In genomic region chr9:121612511-121612998, GRCh38 we compare ENCODE assay signal across 11 cellular contexts. TPM values are rescaled to one million over a fixed set of nuclear protein-coding genes. Genes with fewer than 3 reads are reported as not detected.
DNase-seq lines count a peak whose midpoint lies in the region; ATAC-seq and TF ChIP-seq lines count a peak whose summit lies in the region.
"Had no signal": no experiment of that assay in that cellular context is flagged by ENCODE, and none has a peak within 500 bp of the region (broad histone marks: within the 10 kb centered on the region; RNA-seq: fewer than 3 reads in every experiment).

No MANE protein-coding gene starts in this region.

- DNase-seq in NCI-H69 (lab: John Stamatoyannopoulos, UW) (peak; percentile 61), foreskin keratinocyte (peak; percentile 32 to 55), neural progenitor cell (ENCODE audit: low spot score) (peak; percentile 50), GDM1 (lab: John Stamatoyannopoulos, UW) (no peak), Ammon's horn (ENCODE audit: low spot score) (no peak), NCI-H1436 treated with DMSO at 0.1 percent for 48 hours (lab: John Stamatoyannopoulos, UW) (no peak)
- no peak for DNase-seq in stimulated activated naive B cell treated with anti-CD40 and anti-IgM and Interleukin-4, amounts not matched to agents 10 μg/mL and 1 μg/mL and 100 μg/mL, for 72 hours
- DNase-seq: activated T-cell treated with anti-CD3 and anti-CD28 coated beads, Interleukin-2, amount 50 U/mL, for 24 hours; NCI-H526 treated with DMSO at 0.1 percent for 48 hours had no signal

- H3K4me2 ChIP-seq in BLaER1 treated with 17β-estradiol and CSF1 and Interleukin-3, amounts not matched to agents 10 nM and 100 nM: peak overlapping the region; percentile 77 to 96 (median 82)
- no peak overlapping the region for H3K4me2 ChIP-seq in neural progenitor cell

- peaks cover 11% of the 10 kb centered on the region for H3K79me2 ChIP-seq in neural progenitor cell (ENCODE audit: low read depth)

- H3K4me1 Mint-ChIP-seq in neural progenitor cell: peaks cover 43% of the 10 kb centered on the region
- H3K4me1 Mint-ChIP-seq in stimulated activated naive B cell treated with anti-CD40 and anti-IgM and Interleukin-4, amounts not matched to agents 10 μg/mL and 1 μg/mL and 100 μg/mL, for 72 hours: peaks cover 15 to 26% of the 10 kb centered on the region in 2 donors

- peaks cover 33 to 98% (median 85%) of the 10 kb centered on the region in 10 experiments for H3K4me1 ChIP-seq in BLaER1 treated with 17β-estradiol and CSF1 and Interleukin-3, amounts not matched to agents 10 nM and 100 nM
- no peaks in the 10 kb centered on the region for H3K4me1 ChIP-seq in foreskin keratinocyte
- H3K4me1 ChIP-seq in neural progenitor cell: peaks cover 18% of the 10 kb centered on the region

- H3K4me3 Mint-ChIP-seq in neural progenitor cell: no peak overlapping the region
- H3K4me3 Mint-ChIP-seq in stimulated activated naive B cell treated with anti-CD40 and anti-IgM and Interleukin-4, amounts not matched to agents 10 μg/mL and 1 μg/mL and 100 μg/mL, for 72 hours: no peak overlapping the region
- H3K4me3 Mint-ChIP-seq: activated T-cell treated with anti-CD3 and anti-CD28 coated beads, Interleukin-2, amount 50 U/mL, for 24 hours had no signal

- H3K27me3 ChIP-seq in BLaER1 treated with 17β-estradiol and CSF1 and Interleukin-3, amounts not matched to agents 10 nM and 100 nM: 0 out of 22 replicates have a peak, but pooled peaks cover 0 to 2% (median 0%) of the 10 kb centered on the region in 11 experiments
- peaks cover 58% of the 10 kb centered on the region for H3K27me3 ChIP-seq in foreskin keratinocyte
- H3K27me3 ChIP-seq in neural progenitor cell: no peaks in the 10 kb centered on the region

- H3K27ac Mint-ChIP-seq in neural progenitor cell: no peak overlapping the region
- no peak overlapping the region for H3K27ac Mint-ChIP-seq in stimulated activated naive B cell treated with anti-CD40 and anti-IgM and Interleukin-4, amounts not matched to agents 10 μg/mL and 1 μg/mL and 100 μg/mL, for 72 hours
- H3K27ac Mint-ChIP-seq: activated T-cell treated with anti-CD3 and anti-CD28 coated beads, Interleukin-2, amount 50 U/mL, for 24 hours had no signal

- no peaks in the 10 kb centered on the region for H3K9me3 ChIP-seq in BLaER1 treated with 17β-estradiol and CSF1 and Interleukin-3, amounts not matched to agents 10 nM and 100 nM (replicated peaks in 1 of 11)
- no peaks in the 10 kb centered on the region for H3K9me3 ChIP-seq in neural progenitor cell (ENCODE audit: low read depth)

- H3K36me3 Mint-ChIP-seq in neural progenitor cell: no peaks in the 10 kb centered on the region
- peaks cover 0 to 1% of the 10 kb centered on the region in 2 donors for H3K36me3 Mint-ChIP-seq in stimulated activated naive B cell treated with anti-CD40 and anti-IgM and Interleukin-4, amounts not matched to agents 10 μg/mL and 1 μg/mL and 100 μg/mL, for 72 hours
- H3K36me3 Mint-ChIP-seq: brain had no signal

- H4K20me1 ChIP-seq in BLaER1 treated with 17β-estradiol and CSF1 and Interleukin-3, amounts not matched to agents 10 nM and 100 nM: peaks cover 0 to 15% (median 0%) of the 10 kb centered on the region in 11 experiments; a peak in 4 of 22 replicates
- H4K20me1 ChIP-seq in neural progenitor cell (ENCODE audit: low read depth): peaks cover 89% of the 10 kb centered on the region

- H3F3A ChIP-seq in neural progenitor cell (ENCODE audit: low read depth): peaks cover 11% of the 10 kb centered on the region

- H3K27me3 Mint-ChIP-seq in neural progenitor cell (ENCODE audit: insufficient read depth, low read depth): peaks cover 11% of the 10 kb centered on the region
- peaks cover 50 to 66% of the 10 kb centered on the region in 2 donors for H3K27me3 Mint-ChIP-seq in stimulated activated naive B cell treated with anti-CD40 and anti-IgM and Interleukin-4, amounts not matched to agents 10 μg/mL and 1 μg/mL and 100 μg/mL, for 72 hours
- H3K27me3 Mint-ChIP-seq: brain had no signal

- ATAC-seq in foreskin keratinocyte: peak; percentile 46
- no peak for ATAC-seq in stimulated activated naive B cell treated with anti-CD40 and anti-IgM and Interleukin-4, amounts not matched to agents 10 μg/mL and 1 μg/mL and 100 μg/mL, for 72 hours (replicated peaks)

- TF ChIP-seq CTCF in foreskin keratinocyte (conservative IDR thresholded peaks at IDR 0.05): no peak
- no peak for TF ChIP-seq CTCF in neural progenitor cell (IDR thresholded peaks at IDR 0.05)

- H3K9me3 Mint-ChIP-seq in neural progenitor cell: no peaks in the 10 kb centered on the region
- H3K9me3 Mint-ChIP-seq in stimulated activated naive B cell treated with anti-CD40 and anti-IgM and Interleukin-4, amounts not matched to agents 10 μg/mL and 1 μg/mL and 100 μg/mL, for 72 hours: no peaks in the 10 kb centered on the region
- H3K9me3 Mint-ChIP-seq: activated T-cell treated with anti-CD3 and anti-CD28 coated beads, Interleukin-2, amount 50 U/mL, for 24 hours; brain had no signal

- H3K27ac ChIP-seq in BLaER1 treated with 17β-estradiol and CSF1 and Interleukin-3, amounts not matched to agents 10 nM and 100 nM: peak overlapping the region in 7 of 11 experiments; percentile 21 to 53 (median 40); a peak in 9 of 22 replicates
- H3K27ac ChIP-seq in foreskin keratinocyte (no peak overlapping the region), neural progenitor cell (no peak overlapping the region)

- no peak overlapping the region for H2AFZ ChIP-seq in neural progenitor cell (replicated peaks)

- H3K36me3 ChIP-seq in BLaER1 treated with 17β-estradiol and CSF1 and Interleukin-3, amounts not matched to agents 10 nM and 100 nM: no peaks in the 10 kb centered on the region
- no peaks in the 10 kb centered on the region for H3K36me3 ChIP-seq in neural progenitor cell

- peak overlapping the region in 5 of 11 experiments; percentile 7 to 36 (median 19); a peak in 6 of 22 replicates for H3K9ac ChIP-seq in BLaER1 treated with 17β-estradiol and CSF1 and Interleukin-3, amounts not matched to agents 10 nM and 100 nM
- H3K9ac ChIP-seq in neural progenitor cell: no peak overlapping the region

- H3K4me3 ChIP-seq in BLaER1 treated with 17β-estradiol and CSF1 and Interleukin-3, amounts not matched to agents 10 nM and 100 nM: peak overlapping the region in 1 of 10 experiments; percentile 34; a peak in 3 of 20 replicates
- no peak overlapping the region for H3K4me3 ChIP-seq in neural progenitor cell

RNA-seq across cellular contexts. Expression of gene DAB2IP, which starts 38.9 kb away (rescaled TPM):
- total RNA-seq in foreskin keratinocyte (26.5 and 26.6 TPM in 2 replicates), neural progenitor cell (ENCODE audit: low replicate concordance) (24.3 and 41.7 TPM in 2 replicates)
- 12.5 and 14.1 TPM in 2 replicates for polyA plus RNA-seq in foreskin keratinocyte

Comparison
In these comparisons a context has a peak if more than half of its experiments do, and no peak if none do; other contexts are left out.
1. H3K27ac ChIP-seq: peak in BLaER1 treated with 17β-estradiol and CSF1 and Interleukin-3, amounts not matched to agents 10 nM and 100 nM (7 of 11); none in foreskin keratinocyte (single experiment) and neural progenitor cell (single experiment).
2. DNase-seq: peak in NCI-H69 (single experiment), foreskin keratinocyte (2 of 2) and neural progenitor cell (single experiment); none in GDM1 (single experiment), stimulated activated naive B cell treated with anti-CD40 and anti-IgM and Interleukin-4, amounts not matched to agents 10 μg/mL and 1 μg/mL and 100 μg/mL, for 72 hours (single experiment), Ammon's horn (single experiment) and NCI-H1436 treated with DMSO at 0.1 percent for 48 hours (single experiment).